1 cellular context compared by ENCODE assay signal in genomic region chr7:108723343-108723957, GRCh38.
TF ChIP-seq lines count a peak whose summit lies in the region.

No MANE protein-coding gene starts in this region.

TF ChIP-seq in WTC11, 78 proteins besides CTCF, POLR2A, EP300 and RAD21:
- TF ChIP-seq, protein P1, sequence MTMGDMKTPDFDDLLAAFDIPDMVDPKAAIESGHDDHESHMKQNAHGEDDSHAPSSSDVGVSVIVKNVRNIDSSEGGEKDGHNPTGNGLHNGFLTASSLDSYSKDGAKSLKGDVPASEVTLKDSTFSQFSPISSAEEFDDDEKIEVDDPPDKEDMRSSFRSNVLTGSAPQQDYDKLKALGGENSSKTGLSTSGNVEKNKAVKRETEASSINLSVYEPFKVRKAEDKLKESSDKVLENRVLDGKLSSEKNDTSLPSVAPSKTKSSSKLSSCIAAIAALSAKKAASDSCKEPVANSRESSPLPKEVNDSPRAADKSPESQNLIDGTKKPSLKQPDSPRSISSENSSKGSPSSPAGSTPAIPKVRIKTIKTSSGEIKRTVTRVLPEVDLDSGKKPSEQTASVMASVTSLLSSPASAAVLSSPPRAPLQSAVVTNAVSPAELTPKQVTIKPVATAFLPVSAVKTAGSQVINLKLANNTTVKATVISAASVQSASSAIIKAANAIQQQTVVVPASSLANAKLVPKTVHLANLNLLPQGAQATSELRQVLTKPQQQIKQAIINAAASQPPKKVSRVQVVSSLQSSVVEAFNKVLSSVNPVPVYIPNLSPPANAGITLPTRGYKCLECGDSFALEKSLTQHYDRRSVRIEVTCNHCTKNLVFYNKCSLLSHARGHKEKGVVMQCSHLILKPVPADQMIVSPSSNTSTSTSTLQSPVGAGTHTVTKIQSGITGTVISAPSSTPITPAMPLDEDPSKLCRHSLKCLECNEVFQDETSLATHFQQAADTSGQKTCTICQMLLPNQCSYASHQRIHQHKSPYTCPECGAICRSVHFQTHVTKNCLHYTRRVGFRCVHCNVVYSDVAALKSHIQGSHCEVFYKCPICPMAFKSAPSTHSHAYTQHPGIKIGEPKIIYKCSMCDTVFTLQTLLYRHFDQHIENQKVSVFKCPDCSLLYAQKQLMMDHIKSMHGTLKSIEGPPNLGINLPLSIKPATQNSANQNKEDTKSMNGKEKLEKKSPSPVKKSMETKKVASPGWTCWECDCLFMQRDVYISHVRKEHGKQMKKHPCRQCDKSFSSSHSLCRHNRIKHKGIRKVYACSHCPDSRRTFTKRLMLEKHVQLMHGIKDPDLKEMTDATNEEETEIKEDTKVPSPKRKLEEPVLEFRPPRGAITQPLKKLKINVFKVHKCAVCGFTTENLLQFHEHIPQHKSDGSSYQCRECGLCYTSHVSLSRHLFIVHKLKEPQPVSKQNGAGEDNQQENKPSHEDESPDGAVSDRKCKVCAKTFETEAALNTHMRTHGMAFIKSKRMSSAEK (CRISPR knock-in tag; IDR thresholded peaks at IDR 0.05; ENCODE audit: borderline replicate concordance) = no peak
- TF ChIP-seq FOXP1 (CRISPR knock-in tag; IDR thresholded peaks at IDR 0.05; ENCODE audit: borderline replicate concordance) = no peak
- TF ChIP-seq NFE2L1 (CRISPR knock-in tag; IDR thresholded peaks at IDR 0.05) = no peak
- TF ChIP-seq SOX15 (CRISPR knock-in tag; IDR thresholded peaks at IDR 0.05) = no peak
- TF ChIP-seq TEAD1 (CRISPR knock-in tag; IDR thresholded peaks at IDR 0.05) = no peak
- no peak for TF ChIP-seq PREB (CRISPR knock-in tag; IDR thresholded peaks at IDR 0.05; ENCODE audit: borderline replicate concordance)
- TF ChIP-seq NR2C2 (CRISPR knock-in tag; IDR thresholded peaks at IDR 0.05) = no peak
- TF ChIP-seq, protein P2, sequence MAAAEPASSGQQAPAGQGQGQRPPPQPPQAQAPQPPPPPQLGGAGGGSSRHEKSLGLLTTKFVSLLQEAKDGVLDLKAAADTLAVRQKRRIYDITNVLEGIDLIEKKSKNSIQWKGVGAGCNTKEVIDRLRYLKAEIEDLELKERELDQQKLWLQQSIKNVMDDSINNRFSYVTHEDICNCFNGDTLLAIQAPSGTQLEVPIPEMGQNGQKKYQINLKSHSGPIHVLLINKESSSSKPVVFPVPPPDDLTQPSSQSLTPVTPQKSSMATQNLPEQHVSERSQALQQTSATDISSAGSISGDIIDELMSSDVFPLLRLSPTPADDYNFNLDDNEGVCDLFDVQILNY (CRISPR knock-in tag; IDR thresholded peaks at IDR 0.05) = no peak
- TF ChIP-seq RELA (CRISPR knock-in tag; IDR thresholded peaks at IDR 0.05; ENCODE audit: borderline replicate concordance) = no peak
- TF ChIP-seq GRHL2 (CRISPR knock-in tag; IDR thresholded peaks at IDR 0.05; ENCODE audit: insufficient replicate concordance, severe bottlenecking) = no peak
- TF ChIP-seq ATF6 (CRISPR knock-in tag; IDR thresholded peaks at IDR 0.05) = no peak
- TF ChIP-seq, protein P3, sequence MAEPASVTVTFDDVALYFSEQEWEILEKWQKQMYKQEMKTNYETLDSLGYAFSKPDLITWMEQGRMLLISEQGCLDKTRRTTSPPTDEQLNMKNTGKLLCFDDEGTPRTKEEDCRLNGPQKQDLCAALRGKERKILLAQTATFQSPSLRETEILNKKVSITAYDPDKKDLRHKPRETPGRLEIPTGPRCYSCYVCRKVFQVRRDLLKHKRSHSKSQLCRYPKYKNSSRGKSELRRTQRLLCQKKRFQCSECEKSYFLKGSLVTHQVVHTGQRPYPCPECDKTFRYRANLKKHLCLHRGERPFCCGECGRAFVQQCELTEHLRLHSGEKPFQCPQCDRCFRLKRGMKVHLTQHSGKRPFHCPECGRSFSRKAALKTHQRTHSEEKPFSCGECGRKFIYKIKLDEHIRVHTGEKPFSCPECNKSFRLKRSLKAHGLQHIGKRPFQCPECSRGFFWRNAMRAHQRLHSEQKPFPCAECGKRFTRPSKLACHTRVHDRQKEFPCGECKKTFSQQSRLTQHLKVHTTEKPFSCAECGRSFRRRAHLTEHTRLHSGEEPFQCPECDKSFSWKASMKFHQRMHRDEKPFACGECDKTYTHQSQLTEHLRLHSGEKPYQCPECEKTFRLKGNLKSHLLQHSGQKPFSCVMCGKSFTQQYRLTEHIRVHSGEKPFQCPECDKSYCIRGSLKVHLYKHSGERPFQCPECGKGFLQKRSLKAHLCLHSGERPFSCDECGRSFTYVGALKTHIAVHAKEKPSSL (CRISPR knock-in tag; conservative IDR thresholded peaks at IDR 0.05) = no peak
- TF ChIP-seq, protein P4, sequence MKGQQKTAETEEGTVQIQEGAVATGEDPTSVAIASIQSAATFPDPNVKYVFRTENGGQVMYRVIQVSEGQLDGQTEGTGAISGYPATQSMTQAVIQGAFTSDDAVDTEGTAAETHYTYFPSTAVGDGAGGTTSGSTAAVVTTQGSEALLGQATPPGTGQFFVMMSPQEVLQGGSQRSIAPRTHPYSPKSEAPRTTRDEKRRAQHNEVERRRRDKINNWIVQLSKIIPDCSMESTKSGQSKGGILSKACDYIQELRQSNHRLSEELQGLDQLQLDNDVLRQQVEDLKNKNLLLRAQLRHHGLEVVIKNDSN (CRISPR knock-in tag; IDR thresholded peaks at IDR 0.05) = no peak
- no peak for TF ChIP-seq NR3C1 (CRISPR knock-in tag; conservative IDR thresholded peaks at IDR 0.05; ENCODE audit: low read depth)
- TF ChIP-seq ELF4 (CRISPR knock-in tag; IDR thresholded peaks at IDR 0.05; ENCODE audit: low read depth) = no peak
- no peak for TF ChIP-seq IRF2 (CRISPR knock-in tag; IDR thresholded peaks at IDR 0.05; ENCODE audit: borderline replicate concordance, low read depth)
- TF ChIP-seq CDX4 (CRISPR knock-in tag; IDR thresholded peaks at IDR 0.05; ENCODE audit: borderline replicate concordance) = no peak
